8 cellular contexts compared by ENCODE assay signal in the genomic region with DNA sequence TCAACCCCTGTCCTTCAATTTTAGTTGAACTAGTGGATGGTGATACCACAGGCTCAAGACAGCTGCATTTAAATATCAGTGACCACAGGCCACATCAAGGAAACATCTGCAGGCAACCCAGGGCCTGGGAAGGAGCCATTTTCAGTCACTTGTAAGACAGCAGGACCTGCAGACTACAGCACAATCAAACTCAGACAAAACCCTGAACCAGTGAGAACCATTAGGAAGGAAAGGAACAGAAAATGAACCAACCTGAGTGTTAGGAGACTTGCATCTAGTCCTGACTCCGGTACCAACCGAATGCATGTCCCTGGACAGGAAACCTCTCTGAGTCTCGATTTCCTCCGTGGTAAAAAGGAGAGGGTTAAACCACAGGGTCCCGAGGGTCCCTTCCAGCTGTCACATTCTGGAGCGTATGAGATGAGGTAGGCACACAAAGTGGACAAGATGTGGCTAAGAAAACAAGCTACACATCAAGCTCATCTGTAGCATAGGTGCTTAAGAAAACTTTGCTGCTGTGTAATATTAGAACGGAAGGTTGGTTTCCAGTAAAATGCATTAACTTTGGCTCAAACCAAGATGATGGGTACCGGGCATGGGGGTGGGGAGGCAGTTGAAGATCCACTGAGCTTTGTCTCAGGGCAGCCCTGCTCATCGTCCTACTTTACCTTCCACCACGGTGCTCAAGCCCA. TPM values are rescaled to one million over a fixed set of nuclear protein-coding genes. Genes with fewer than 3 reads are reported as not detected.
DNase-seq lines count a peak whose midpoint lies in the region; ATAC-seq and TF ChIP-seq lines count a peak whose summit lies in the region.

No MANE protein-coding gene starts in this region.

- H3K27me3 ChIP-seq in Loucy (ENCODE audit: insufficient read depth, low read length, poor library complexity, severe bottlenecking) = peaks cover 21% of the 10 kb centered on the region

- H3K4me2 ChIP-seq in Loucy (ENCODE audit: low read depth, low read length, poor library complexity, severe bottlenecking) = peak overlapping the region; percentile 95

- H3K27ac Mint-ChIP-seq in activated T-helper 17 cell treated with anti-CD3 and anti-CD28 coated beads, Interleukin-2, amount 50 U/mL, for 72 hours = peak overlapping the region; percentile 96
- peak overlapping the region; percentile 100 for H3K27ac Mint-ChIP-seq in stimulated activated effector memory CD8-positive, alpha-beta T cell treated with anti-CD3 and anti-CD28 coated beads, Interleukin-12 subunit alpha, Interleukin-12 subunit beta, amount 100 ng/mL, for 72 hours

- no peaks in the 10 kb centered on the region for H3K27me3 Mint-ChIP-seq in activated T-helper 17 cell treated with anti-CD3 and anti-CD28 coated beads, Interleukin-2, amount 50 U/mL, for 72 hours

- peak overlapping the region; percentile 93 for H3K4me3 Mint-ChIP-seq in activated T-helper 17 cell treated with anti-CD3 and anti-CD28 coated beads, Interleukin-2, amount 50 U/mL, for 72 hours
- peak overlapping the region; percentile 79 for H3K4me3 Mint-ChIP-seq in stimulated activated effector memory CD8-positive, alpha-beta T cell treated with anti-CD3 and anti-CD28 coated beads, Interleukin-12 subunit alpha, Interleukin-12 subunit beta, amount 100 ng/mL, for 72 hours

- peaks cover 14% of the 10 kb centered on the region for H3F3A ChIP-seq in Loucy (ENCODE audit: low read depth)

- peak; percentile 35 for ATAC-seq in GM21515 (IDR thresholded peaks at IDR 0.05; ENCODE audit: unreplicated experiment)
- peak; percentile 37 for ATAC-seq in activated T-helper 17 cell treated with anti-CD3 and anti-CD28 coated beads, Interleukin-2, amount 50 U/mL, for 72 hours (replicated peaks)
- ATAC-seq in stimulated activated effector memory CD8-positive, alpha-beta T cell treated with anti-CD3 and anti-CD28 coated beads, Interleukin-12 subunit alpha, Interleukin-12 subunit beta, amount 100 ng/mL, for 72 hours = peak; percentile 26

- H3K9me2 ChIP-seq in Loucy (replicated peaks; ENCODE audit: low read depth, low read length) = no peaks in the 10 kb centered on the region

- peaks cover 66% of the 10 kb centered on the region for H3K79me2 ChIP-seq in Loucy (ENCODE audit: insufficient read depth, low read length)

- peak in 1 of 2 donors; percentile 79 for DNase-seq in stimulated activated effector memory CD8-positive, alpha-beta T cell treated with anti-CD3 and anti-CD28 coated beads, Interleukin-12 subunit alpha, Interleukin-12 subunit beta, amount 100 ng/mL, for 72 hours (ENCODE audit: low spot score in 2 of 2)
- no peak for DNase-seq in SHP77 (lab: John Stamatoyannopoulos, UW)
- DNase-seq in germinal center (ENCODE audit: low spot score) = no peak

- H3K36me3 Mint-ChIP-seq in activated T-helper 17 cell treated with anti-CD3 and anti-CD28 coated beads, Interleukin-2, amount 50 U/mL, for 72 hours (ENCODE audit: low read depth) = peaks cover 61% of the 10 kb centered on the region
- H3K36me3 Mint-ChIP-seq in stimulated activated effector memory CD8-positive, alpha-beta T cell treated with anti-CD3 and anti-CD28 coated beads, Interleukin-12 subunit alpha, Interleukin-12 subunit beta, amount 100 ng/mL, for 72 hours = peaks cover 59% of the 10 kb centered on the region

- H2AFZ ChIP-seq in Loucy (ENCODE audit: low read length) = no peak overlapping the region

- no peaks in the 10 kb centered on the region for H3K9me3 ChIP-seq in Loucy (ENCODE audit: insufficient read depth, low read depth, low read length)
- H3K9me3 ChIP-seq in iPS-18c (ENCODE audit: control insufficient read depth, insufficient read depth, low read length) = no peaks in the 10 kb centered on the region

- no peak for TF ChIP-seq CTCF in Loucy (conservative IDR thresholded peaks at IDR 0.05; ENCODE audit: low read length)

- H3K9me3 Mint-ChIP-seq in activated T-helper 17 cell treated with anti-CD3 and anti-CD28 coated beads, Interleukin-2, amount 50 U/mL, for 72 hours = no peaks in the 10 kb centered on the region
- no peaks in the 10 kb centered on the region for H3K9me3 Mint-ChIP-seq in stimulated activated effector memory CD8-positive, alpha-beta T cell treated with anti-CD3 and anti-CD28 coated beads, Interleukin-12 subunit alpha, Interleukin-12 subunit beta, amount 100 ng/mL, for 72 hours

- H3K4me1 ChIP-seq in Loucy (ENCODE audit: insufficient read depth, low read length, poor library complexity, severe bottlenecking) = peaks cover 28% of the 10 kb centered on the region

- H3K4me3 ChIP-seq in GM08714 (ENCODE audit: low read length) = peak overlapping the region; percentile 97
- peak overlapping the region; percentile 99 for H3K4me3 ChIP-seq in Loucy (ENCODE audit: low read length, poor library complexity, severe bottlenecking)
- peak overlapping the region; percentile 95 for H3K4me3 ChIP-seq in iPS-18c (ENCODE audit: insufficient read depth, low read depth, low read length)

- H3K36me3 ChIP-seq in Loucy (ENCODE audit: insufficient read depth, low read length) = peaks cover 27% of the 10 kb centered on the region

- peaks cover 33% of the 10 kb centered on the region for H3K4me1 Mint-ChIP-seq in activated T-helper 17 cell treated with anti-CD3 and anti-CD28 coated beads, Interleukin-2, amount 50 U/mL, for 72 hours
- peaks cover 59% of the 10 kb centered on the region for H3K4me1 Mint-ChIP-seq in stimulated activated effector memory CD8-positive, alpha-beta T cell treated with anti-CD3 and anti-CD28 coated beads, Interleukin-12 subunit alpha, Interleukin-12 subunit beta, amount 100 ng/mL, for 72 hours

- peak overlapping the region; percentile 100 for H3K9ac ChIP-seq in Loucy (ENCODE audit: low read depth, low read length, poor library complexity, severe bottlenecking)

- peaks cover 30% of the 10 kb centered on the region for H4K20me1 ChIP-seq in Loucy (ENCODE audit: insufficient read depth, low read length, poor library complexity, severe bottlenecking)

RNA-seq across cellular contexts. Expression of gene CDKN1B, which starts 1.6 kb away (rescaled TPM):
- total RNA-seq in activated T-helper 17 cell treated with anti-CD3 and anti-CD28 coated beads, Interleukin-2, amount 50 U/mL, for 72 hours = 10 to 100 TPM; 41.1 to 95.4 TPM

RNA-seq across cellular contexts. Expression of gene GPR19, which starts 19.6 kb away (rescaled TPM):
- total RNA-seq in activated T-helper 17 cell treated with anti-CD3 and anti-CD28 coated beads, Interleukin-2, amount 50 U/mL, for 72 hours = 10 to 100 TPM; 25.2 to 32.7 TPM
